8 cellular contexts compared by ENCODE assay signal in genomic region chr22:37777122-37777687, GRCh38. TPM values are rescaled to one million over a fixed set of nuclear protein-coding genes. Genes with fewer than 3 reads are reported as not detected.
DNase-seq lines count a peak whose midpoint lies in the region; ATAC-seq and TF ChIP-seq lines count a peak whose summit lies in the region.

No MANE protein-coding gene starts in this region.

- DNase-seq in Caco-2 (peak; percentile 58 to 70), HCEC 1CT (peak; percentile 88), WTC11 (ENCODE audit: low spot score) (no peak), right lobe of liver (peak; percentile 73 to 90 (median 84)), RKO (ENCODE audit: low spot score) (no peak), mesothelial cell of epicardium (ENCODE audit: low spot score in 2 of 2, unreplicated experiment in 2 of 2) (no peak)
- DNase-seq in stimulated activated CD4-positive, alpha-beta T cell treated with anti-CD3 and anti-CD28 coated beads, Interleukin-2, amount 100 ng/mL, for 24 hours = no peak

- H3K36me3 ChIP-seq in Caco-2 (ENCODE audit: control insufficient read depth, insufficient read depth, low read length) (no peaks in the 10 kb centered on the region), right lobe of liver (peaks cover 0 to 8% (median 3%) of the 10 kb centered on the region in 4 donors)

- WGBS in right lobe of liver (ENCODE audit: insufficient coverage, low coverage, low lambda C conversion rate, missing lambda C conversion rate) = 37% methylated on average over 11 of the region's 11 CpGs

- H3K9me3 Mint-ChIP-seq in Caco-2 (ENCODE audit: unreplicated experiment) (no peaks in the 10 kb centered on the region), WTC11 (no peaks in the 10 kb centered on the region), mesothelial cell of epicardium (no peaks in the 10 kb centered on the region)

- POLR2A ChIA-PET in Caco-2 (lab: Charles Lee) (no interaction called here), WTC11 (lab: Charles Lee) (no interaction called here)

- CTCF ChIA-PET in Caco-2 (lab: Charles Lee) = no interaction called here
- CTCF ChIA-PET in WTC11 (lab: Charles Lee) = interaction anchor here (1.4 kb wide), 1 partner anchor 10 kb away, joined by 5 read pairs; no protein-coding TSS in a partner anchor

- H3K27me3 Mint-ChIP-seq in Caco-2 (ENCODE audit: insufficient read depth, unreplicated experiment) = no peaks in the 10 kb centered on the region
- peaks cover 36% of the 10 kb centered on the region for H3K27me3 Mint-ChIP-seq in WTC11 (ENCODE audit: low read depth)
- H3K27me3 Mint-ChIP-seq in mesothelial cell of epicardium (ENCODE audit: low read depth) = no peaks in the 10 kb centered on the region

- H3K4me3 Mint-ChIP-seq in Caco-2 (ENCODE audit: unreplicated experiment) (no peak overlapping the region), WTC11 (no peak overlapping the region), mesothelial cell of epicardium (no peak overlapping the region)

- TF ChIP-seq CTCF in Caco-2 (IDR thresholded peaks at IDR 0.05; ENCODE audit: insufficient read depth in 1 of 2, low read depth in 1 of 2, low read length in 1 of 2, severe bottlenecking in 1 of 2, unreplicated experiment in 1 of 2) (no peak), WTC11 (IDR thresholded peaks at IDR 0.05) (no peak), right lobe of liver (IDR thresholded peaks at IDR 0.05) (no peak), mesothelial cell of epicardium (IDR thresholded peaks at IDR 0.05; ENCODE audit: unreplicated experiment) (no peak)

- ATAC-seq in WTC11 (no peak), right lobe of liver (peak; percentile 84 to 91 (median 86)), GM21515 (IDR thresholded peaks at IDR 0.05; ENCODE audit: unreplicated experiment) (no peak)

- 0 out of 2 replicates have a peak, but pooled peaks cover 6% of the 10 kb centered on the region for H3K4me1 ChIP-seq in Caco-2
- peaks cover 0 to 6% (median 3%) of the 10 kb centered on the region in 4 donors for H3K4me1 ChIP-seq in right lobe of liver

- BruUV-seq in Caco-2 (replicated peaks; lab: Mats Ljungman, UMichigan) = no TSS peak

- H3K36me3 Mint-ChIP-seq in Caco-2 (ENCODE audit: insufficient read depth, unreplicated experiment) = peaks cover 25% of the 10 kb centered on the region
- peaks cover 12% of the 10 kb centered on the region; the same call in 1 of the 2 replicates for H3K36me3 Mint-ChIP-seq in WTC11
- H3K36me3 Mint-ChIP-seq in mesothelial cell of epicardium = peaks cover 5% of the 10 kb centered on the region

- H3K27ac Mint-ChIP-seq in Caco-2 (ENCODE audit: unreplicated experiment) (no peak overlapping the region), WTC11 (no peak overlapping the region), mesothelial cell of epicardium (no peak overlapping the region)

- no peak for TF ChIP-seq POLR2A in right lobe of liver (IDR thresholded peaks at IDR 0.05)

- H3K9me3 ChIP-seq in Caco-2 (no peaks in the 10 kb centered on the region), right lobe of liver (no peaks in the 10 kb centered on the region)

- H3K4me1 Mint-ChIP-seq in Caco-2 (ENCODE audit: low read depth, unreplicated experiment) (peaks cover 15% of the 10 kb centered on the region), WTC11 (peaks cover 16% of the 10 kb centered on the region), mesothelial cell of epicardium (peaks cover 6% of the 10 kb centered on the region)

- H3K4me3 ChIP-seq in Caco-2 (ENCODE audit: low read depth, low read length) = no peak overlapping the region
- H3K4me3 ChIP-seq in right lobe of liver = no peak overlapping the region

- intact Hi-C loops in Caco-2 (cut with micrococcal nuclease; ENCODE audit: unreplicated experiment) = no loop called here
- intact Hi-C loops in right lobe of liver (cut with DNase I) = no loop called here

- H3K27ac ChIP-seq in right lobe of liver = peak overlapping the region in 2 of 3 donors; percentile 32 to 71

- H3K27me3 ChIP-seq in Caco-2 (replicated peaks; ENCODE audit: control insufficient read depth, insufficient read depth, low read length) = no peaks in the 10 kb centered on the region
- H3K27me3 ChIP-seq in right lobe of liver = no peaks in the 10 kb centered on the region

TF ChIP-seq in WTC11, 78 proteins besides CTCF, POLR2A, EP300 and RAD21:
- TF ChIP-seq AR (CRISPR knock-in tag; IDR thresholded peaks at IDR 0.05) = no peak
- TF ChIP-seq MAX (CRISPR knock-in tag; IDR thresholded peaks at IDR 0.05) = peak; percentile 24; the same call in 1 of the 2 replicates
- no peak for TF ChIP-seq ZNF219 (CRISPR knock-in tag; IDR thresholded peaks at IDR 0.05; ENCODE audit: borderline replicate concordance)

RNA-seq across cellular contexts. Expression of gene GCAT, which starts 30.5 kb away (rescaled TPM):
- total RNA-seq in Caco-2 (2022) = 24.4 and 24.8 TPM in 2 replicates
- 33.0 to 36.4 TPM (median 36.3 TPM) in 3 replicates for total RNA-seq in WTC11 (2021)
- total RNA-seq in right lobe of liver = 10 to 100 TPM; 21.9 to 43.0 (median 29.8) TPM
- 9.8 to 13.2 TPM (median 12.5 TPM) in 3 replicates for total RNA-seq in mesothelial cell of epicardium

RNA-seq across cellular contexts. Expression of gene GALR3, which starts 46.0 kb away (rescaled TPM):
- total RNA-seq in Caco-2 (2022) (0.27 TPM in 1 of 2 replicates, not detected in the other), WTC11 (2021) (0.69 to 0.89 TPM (median 0.79 TPM) in 3 replicates), right lobe of liver (under 1 TPM in 2 of 6 experiments, not detected in 4; 0.29 to 0.83 TPM), mesothelial cell of epicardium (0.22 to 0.31 TPM in 2 of 3 replicates, not detected in the other)

Comparison
In these comparisons a context has a peak if more than half of its experiments do, and no peak if none do; other contexts are left out.
1. DNase-seq: peak in Caco-2 (2 of 2), HCEC 1CT (single experiment) and right lobe of liver (3 of 3); none in WTC11 (single experiment), stimulated activated CD4-positive, alpha-beta T cell treated with anti-CD3 and anti-CD28 coated beads, Interleukin-2, amount 100 ng/mL, for 24 hours (0 of 2), RKO (single experiment) and mesothelial cell of epicardium (0 of 2).
2. ATAC-seq: peak in right lobe of liver (4 of 4); none in WTC11 (single experiment) and GM21515 (single experiment).